In genomic region chr20:20734475-20734948, GRCh38 we compare ENCODE assay signal across 9 cellular contexts. TPM values are rescaled to one million over a fixed set of nuclear protein-coding genes. Genes with fewer than 3 reads are reported as not detected.
DNase-seq lines count a peak whose midpoint lies in the region; ATAC-seq and TF ChIP-seq lines count a peak whose summit lies in the region.
"Had no signal": no experiment of that assay in that cellular context is flagged by ENCODE, and none has a peak within 500 bp of the region (broad histone marks: within the 10 kb centered on the region; RNA-seq: fewer than 3 reads in every experiment).

No MANE protein-coding gene starts in this region.

- no peaks in the 10 kb centered on the region for H3K9me3 ChIP-seq in CD8-positive, alpha-beta T cell (ENCODE audit: low read length)

- H3K36me3 ChIP-seq in CD8-positive, alpha-beta T cell (ENCODE audit: insufficient read depth, low read length): no peaks in the 10 kb centered on the region

- H3K9me3 Mint-ChIP-seq in CD8-positive, alpha-beta T cell: no peaks in the 10 kb centered on the region

- peak overlapping the region; percentile 53 for H3K27ac Mint-ChIP-seq in CD8-positive, alpha-beta T cell

- no peak for TF ChIP-seq CTCF in CD8-positive, alpha-beta T cell (IDR thresholded peaks at IDR 0.05)

- no peak overlapping the region for H3K4me3 ChIP-seq in CD8-positive, alpha-beta T cell (ENCODE audit: low read depth, low read length)

- POLR2A ChIA-PET in CD8-positive, alpha-beta T cell (lab: Charles Lee): no interaction called here

- H3K4me1 Mint-ChIP-seq in CD8-positive, alpha-beta T cell (ENCODE audit: low read depth): peaks cover 14% of the 10 kb centered on the region

- CTCF ChIA-PET in CD8-positive, alpha-beta T cell (lab: Charles Lee): no interaction called here

- H3K36me3 Mint-ChIP-seq in CD8-positive, alpha-beta T cell: no peaks in the 10 kb centered on the region

- no peak overlapping the region for H3K4me3 Mint-ChIP-seq in CD8-positive, alpha-beta T cell

- no peak for DNase-seq in CD8-positive, alpha-beta T cell
- DNase-seq in SIG-M5 treated with dmso at 0.1 percent for 504 hours (lab: John Stamatoyannopoulos, UW; ENCODE audit: unreplicated experiment) (peak; percentile 96), left lobe of liver (ENCODE audit: low spot score) (no peak), OCI-M2 (lab: John Stamatoyannopoulos, UW; ENCODE audit: unreplicated experiment) (no peak)
- DNase-seq: NCI-H2081 had no signal

- no peaks in the 10 kb centered on the region for H3K27me3 ChIP-seq in CD8-positive, alpha-beta T cell (ENCODE audit: insufficient read depth, low read length)

- intact Hi-C loops in CD8-positive, alpha-beta T cell (cut with DNase I, micrococcal nuclease): loop anchor here in 1 of 2 experiments (10.0 kb wide), 1 partner anchor 60 kb away; no protein-coding TSS in a partner anchor

- peaks cover 11% of the 10 kb centered on the region for H3K4me1 ChIP-seq in CD8-positive, alpha-beta T cell (ENCODE audit: insufficient read depth, low read length)

- H3K27ac ChIP-seq in CD8-positive, alpha-beta T cell (ENCODE audit: low read depth, low read length): no peak overlapping the region

- ATAC-seq in CD8-positive, alpha-beta T cell: peak; percentile 23
- ATAC-seq in GM21529 (IDR thresholded peaks at IDR 0.05; ENCODE audit: unreplicated experiment) (peak; percentile 46), left lobe of liver (peak; percentile 79), HG03039 (IDR thresholded peaks at IDR 0.05; ENCODE audit: unreplicated experiment) (no peak), HG03159 (IDR thresholded peaks at IDR 0.05; ENCODE audit: unreplicated experiment) (no peak), HG02763 (IDR thresholded peaks at IDR 0.05; ENCODE audit: unreplicated experiment) (no peak)

- no peaks in the 10 kb centered on the region for H3K27me3 Mint-ChIP-seq in CD8-positive, alpha-beta T cell (ENCODE audit: low read depth)

RNA-seq across cellular contexts. Expression of gene RALGAPA2, which starts 22.1 kb away (rescaled TPM):
- total RNA-seq in CD8-positive, alpha-beta T cell: 10 to 100 TPM; 15.4 to 17.5 TPM
- total RNA-seq in left lobe of liver: 52.0 TPM

Comparison
In these comparisons a context has a peak if more than half of its experiments do, and no peak if none do; other contexts are left out.
1. ATAC-seq: peak in CD8-positive, alpha-beta T cell (single experiment), GM21529 (single experiment) and left lobe of liver (single experiment); none in HG03039 (single experiment), HG03159 (single experiment) and HG02763 (single experiment).